Comparison of ENCODE assay signal across 24 cellular contexts in genomic region chrX:97995834-97996233, GRCh38.
"Had no signal": no experiment of that assay in that cellular context is flagged by ENCODE, and none has a peak within 500 bp of the region (broad histone marks: within the 10 kb centered on the region; RNA-seq: fewer than 3 reads in every experiment).

No MANE protein-coding gene starts in this region.

- H3K4me1 ChIP-seq: left ventricle myocardium inferior, lower lobe of right lung, psoas muscle, spleen, tibial nerve, upper lobe of left lung had no signal

- ATAC-seq: left colon; lower lobe of right lung; naive thymus-derived CD8-positive, alpha-beta T cell; psoas muscle; right cardiac atrium; stimulated activated naive B cell treated with anti-CD40 and anti-IgM and Interleukin-4, amounts not matched to agents 10 μg/mL and 1 μg/mL and 100 μg/mL, for 72 hours had no signal

- H3K36me3 Mint-ChIP-seq: immature natural killer cell; stimulated activated naive B cell treated with anti-CD40 and anti-IgM and Interleukin-4, amounts not matched to agents 10 μg/mL and 1 μg/mL and 100 μg/mL, for 72 hours had no signal

- H3K9me3 ChIP-seq: left ventricle myocardium inferior, lower lobe of right lung, ovary, psoas muscle, thoracic aorta, tibial nerve had no signal

- H3K36me3 ChIP-seq: left ventricle myocardium inferior, lower lobe of right lung, ovary, spleen, thoracic aorta, tibial nerve, upper lobe of left lung had no signal

- H3K4me3 ChIP-seq: dorsolateral prefrontal cortex, left ventricle myocardium inferior, lower lobe of right lung, ovary, psoas muscle, skin epidermis, spleen, thoracic aorta, tibial nerve, upper lobe of left lung had no signal

- H3K27ac ChIP-seq: dorsolateral prefrontal cortex, left ventricle myocardium inferior, lower lobe of right lung, ovary, psoas muscle, skin epidermis, spleen, thoracic aorta, tibial nerve, upper lobe of left lung had no signal

- H3K27me3 ChIP-seq: ovary, spleen, tibial nerve, upper lobe of left lung had no signal

- H3K4me1 Mint-ChIP-seq: immature natural killer cell; naive thymus-derived CD8-positive, alpha-beta T cell; nephron progenitor cell; stimulated activated naive B cell treated with anti-CD40 and anti-IgM and Interleukin-4, amounts not matched to agents 10 μg/mL and 1 μg/mL and 100 μg/mL, for 72 hours had no signal

- DNase-seq: dorsolateral prefrontal cortex; effector CD4-positive, alpha-beta T cell; hypothalamus; immature natural killer cell; islet precursor cell; kidney glomerular epithelial cell; left colon; left ventricle myocardium inferior; lower lobe of right lung; naive thymus-derived CD8-positive, alpha-beta T cell; nephron progenitor cell; occipital lobe; ovary; posterior cingulate gyrus; psoas muscle; right cardiac atrium; spleen; stimulated activated CD4-positive, alpha-beta T cell treated with anti-CD3 and anti-CD28 coated beads, Interleukin-2, amount 100 ng/mL, for 48 hours; stimulated activated naive B cell treated with anti-CD40 and anti-IgM and Interleukin-4, amounts not matched to agents 10 μg/mL and 1 μg/mL and 100 μg/mL, for 72 hours; upper lobe of left lung had no signal

- H3K27ac Mint-ChIP-seq: immature natural killer cell; naive thymus-derived CD8-positive, alpha-beta T cell; nephron progenitor cell; stimulated activated naive B cell treated with anti-CD40 and anti-IgM and Interleukin-4, amounts not matched to agents 10 μg/mL and 1 μg/mL and 100 μg/mL, for 72 hours; stimulated activated naive CD8-positive, alpha-beta T cell treated with anti-CD3 and anti-CD28 coated beads, Interleukin-15, Interleukin-2, amounts not matched to agents 100 ng/mL and 50 ng/mL, for 24 hours had no signal

- H3K27me3 Mint-ChIP-seq: naive thymus-derived CD8-positive, alpha-beta T cell; stimulated activated naive B cell treated with anti-CD40 and anti-IgM and Interleukin-4, amounts not matched to agents 10 μg/mL and 1 μg/mL and 100 μg/mL, for 72 hours; stimulated activated naive CD8-positive, alpha-beta T cell treated with anti-CD3 and anti-CD28 coated beads, Interleukin-15, Interleukin-2, amounts not matched to agents 100 ng/mL and 50 ng/mL, for 24 hours had no signal

- H3K4me3 Mint-ChIP-seq: immature natural killer cell; naive thymus-derived CD8-positive, alpha-beta T cell; nephron progenitor cell; stimulated activated naive B cell treated with anti-CD40 and anti-IgM and Interleukin-4, amounts not matched to agents 10 μg/mL and 1 μg/mL and 100 μg/mL, for 72 hours; stimulated activated naive CD8-positive, alpha-beta T cell treated with anti-CD3 and anti-CD28 coated beads, Interleukin-15, Interleukin-2, amounts not matched to agents 100 ng/mL and 50 ng/mL, for 24 hours had no signal
